12 cellular contexts compared by ENCODE assay signal in the genomic region with DNA sequence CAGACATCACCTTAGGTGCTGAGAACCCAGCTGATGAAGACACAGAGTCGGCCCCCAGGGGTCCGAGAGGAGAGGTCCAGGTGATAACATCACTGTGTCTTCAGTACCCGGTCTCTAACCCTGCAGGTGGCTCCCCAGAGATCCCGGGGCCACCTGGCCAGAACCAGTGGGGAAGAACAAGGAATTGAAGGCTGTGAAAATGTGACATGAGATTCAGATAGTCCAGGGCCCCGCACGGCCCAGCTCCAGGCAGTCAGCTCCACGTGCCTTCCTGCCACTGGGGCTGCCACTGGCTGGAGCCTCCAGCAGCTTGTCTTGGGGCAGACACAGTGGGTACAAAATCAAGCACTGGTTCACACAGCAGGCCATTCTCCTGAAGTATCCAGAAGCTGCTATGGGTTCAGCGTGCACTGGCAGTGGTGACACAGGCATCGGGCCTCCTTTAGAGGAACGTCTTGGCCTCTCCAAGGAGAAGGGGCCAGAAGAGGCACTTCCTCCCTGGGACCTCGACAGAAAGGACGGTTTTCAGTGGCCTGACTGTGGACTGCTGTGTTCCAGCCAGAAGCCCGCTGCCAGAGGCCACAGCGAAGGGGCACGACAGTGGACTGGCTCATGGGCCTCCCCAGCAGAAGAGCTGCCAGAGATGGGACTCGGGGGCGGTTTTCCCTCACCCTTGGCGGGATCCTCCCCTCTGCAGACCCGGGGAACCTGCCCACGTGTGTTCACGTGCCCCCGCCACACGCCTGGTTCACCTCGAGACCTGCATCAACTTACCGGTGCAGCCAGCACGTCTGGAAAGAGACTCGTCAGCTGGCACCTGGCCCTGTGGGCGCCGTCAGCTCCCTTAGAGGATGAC.
DNase-seq lines count a peak whose midpoint lies in the region; ATAC-seq and TF ChIP-seq lines count a peak whose summit lies in the region.
"Had no signal": no experiment of that assay in that cellular context is flagged by ENCODE, and none has a peak within 500 bp of the region (broad histone marks: within the 10 kb centered on the region; RNA-seq: fewer than 3 reads in every experiment).

No MANE protein-coding gene starts in this region.

- TF ChIP-seq EP300 in upper lobe of left lung (IDR thresholded peaks at IDR 0.05): no peak

- intact Hi-C loops in heart right ventricle (cut with DNase I) (no loop called here), prostate gland (cut with DNase I) (no loop called here)

- H3K27ac ChIP-seq in heart right ventricle (peak overlapping the region in 9 of 10 donors; percentile 12 to 86 (median 65)), osteoblast (ENCODE audit: low read depth, low read length) (no peak overlapping the region), upper lobe of left lung (peak overlapping the region in 3 of 4 donors; percentile 44 to 68 (median 46)), prostate gland (no peak overlapping the region)
- H3K27ac ChIP-seq: tibial artery had no signal

- H2AFZ ChIP-seq in osteoblast (ENCODE audit: low read length): no peak overlapping the region

- no peak overlapping the region for H3K4me2 ChIP-seq in osteoblast (ENCODE audit: insufficient read depth, low read length)

- no peaks in the 10 kb centered on the region for H3K36me3 ChIP-seq in heart right ventricle
- H3K36me3 ChIP-seq in osteoblast (ENCODE audit: insufficient read depth, low read length): no peaks in the 10 kb centered on the region
- H3K36me3 ChIP-seq in upper lobe of left lung: no peaks in the 10 kb centered on the region
- H3K36me3 ChIP-seq in prostate gland: no peaks in the 10 kb centered on the region
- H3K36me3 ChIP-seq: tibial artery had no signal

- TF ChIP-seq POLR2A in upper lobe of left lung (IDR thresholded peaks at IDR 0.05) (no peak), prostate gland (IDR thresholded peaks at IDR 0.05) (no peak)

- H3K4me3 ChIP-seq in heart right ventricle (no peak overlapping the region), osteoblast (ENCODE audit: insufficient read depth, low read length) (no peak overlapping the region), upper lobe of left lung (no peak overlapping the region), prostate gland (no peak overlapping the region)
- H3K4me3 ChIP-seq: tibial artery had no signal

- TF ChIP-seq CTCF in heart right ventricle (IDR thresholded peaks at IDR 0.05) (no peak), osteoblast (IDR thresholded peaks at IDR 0.05; ENCODE audit: extremely low read depth, low read depth, low read length) (no peak), upper lobe of left lung (IDR thresholded peaks at IDR 0.05) (no peak), prostate gland (IDR thresholded peaks at IDR 0.05) (no peak)

- peak in 1 of 8 donors; percentile 0 for ATAC-seq in heart right ventricle
- no peak for ATAC-seq in upper lobe of left lung (ENCODE audit: low FRiP score in 2 of 2)
- ATAC-seq: activated CD4-positive, alpha-beta T cell treated with anti-CD3 and anti-CD28 coated beads for 36 hours had no signal

- peaks cover 3% of the 10 kb centered on the region for H4K20me1 ChIP-seq in osteoblast (ENCODE audit: insufficient read depth, low read length)

- no peaks in the 10 kb centered on the region for H3K9me3 ChIP-seq in heart right ventricle
- no peaks in the 10 kb centered on the region for H3K9me3 ChIP-seq in osteoblast (ENCODE audit: low read depth, low read length)
- H3K9me3 ChIP-seq in upper lobe of left lung: no peaks in the 10 kb centered on the region
- no peaks in the 10 kb centered on the region for H3K9me3 ChIP-seq in prostate gland
- H3K9me3 ChIP-seq: tibial artery had no signal

- peak; percentile 16 for DNase-seq in activated CD4-positive, CD25-positive, alpha-beta regulatory T cell treated with anti-CD3 and anti-CD28 coated beads, Interleukin-2, amount 50 U/mL, for 72 hours
- DNase-seq in activated CD4-positive, CD25-positive, alpha-beta regulatory T cell (lab: John Stamatoyannopoulos, UW): no peak
- DNase-seq in heart right ventricle (no peak), osteoblast (ENCODE audit: insufficient read length, low spot score, missing footprints) (peak; percentile 65), upper lobe of left lung (no peak), GOT3 (lab: John Stamatoyannopoulos, UW) (no peak), prostate gland (ENCODE audit: low spot score) (no peak)
- no peak for DNase-seq in activated CD4-positive, alpha-beta T cell treated with anti-CD3 and anti-CD28 coated beads for 48 hours
- DNase-seq: activated CD4-positive, alpha-beta T cell treated with anti-CD3 and anti-CD28 coated beads for 36 hours; activated T-cell treated with anti-CD3 and anti-CD28 coated beads for 4 hours; erythroblast had no signal

- 75 to 79% methylated on average over 29 of the region's 29 CpGs for WGBS in heart right ventricle, 2 donors
- 89 to 96% methylated on average over 25 to 28 of the region's 29 CpGs for WGBS in upper lobe of left lung, 2 donors
- 86% methylated on average over 28 of the region's 29 CpGs for WGBS in prostate gland

- H3K27me3 ChIP-seq in heart right ventricle (no peaks in the 10 kb centered on the region), osteoblast (ENCODE audit: insufficient read depth, low read length) (no peaks in the 10 kb centered on the region), upper lobe of left lung (no peaks in the 10 kb centered on the region), prostate gland (replicated peaks; ENCODE audit: insufficient read depth) (no peaks in the 10 kb centered on the region)
- H3K27me3 ChIP-seq: tibial artery had no signal

- peaks cover 6% of the 10 kb centered on the region for H3K79me2 ChIP-seq in osteoblast (ENCODE audit: insufficient read depth, low read length)

- peaks cover 17 to 83% (median 64%) of the 10 kb centered on the region in 9 donors for H3K4me1 ChIP-seq in heart right ventricle
- H3K4me1 ChIP-seq in osteoblast (ENCODE audit: insufficient read depth, low read length): no peaks in the 10 kb centered on the region
- H3K4me1 ChIP-seq in upper lobe of left lung: peaks cover 30 to 68% (median 42%) of the 10 kb centered on the region in 4 donors
- H3K4me1 ChIP-seq in prostate gland (replicated peaks): no peaks in the 10 kb centered on the region

Comparison
In these comparisons a context has a peak if more than half of its experiments do, and no peak if none do; other contexts are left out.
1. DNase-seq: peak in activated CD4-positive, CD25-positive, alpha-beta regulatory T cell treated with anti-CD3 and anti-CD28 coated beads, Interleukin-2, amount 50 U/mL, for 72 hours (single experiment) and osteoblast (single experiment); none in activated CD4-positive, CD25-positive, alpha-beta regulatory T cell (0 of 4), heart right ventricle (0 of 2), upper lobe of left lung (0 of 2), GOT3 (single experiment), activated CD4-positive, alpha-beta T cell treated with anti-CD3 and anti-CD28 coated beads for 48 hours (single experiment) and prostate gland (single experiment).
2. H3K27ac ChIP-seq: peak in heart right ventricle (9 of 10) and upper lobe of left lung (3 of 4); none in osteoblast (single experiment) and prostate gland (0 of 2).